8 cellular contexts compared by ENCODE assay signal in genomic region chr6:2989332-2990178, GRCh38. TPM values are rescaled to one million over a fixed set of nuclear protein-coding genes. Genes with fewer than 3 reads are reported as not detected.
DNase-seq lines count a peak whose midpoint lies in the region; ATAC-seq and TF ChIP-seq lines count a peak whose summit lies in the region.

No MANE protein-coding gene starts in this region.

- peaks cover 1% of the 10 kb centered on the region for H3K27me3 Mint-ChIP-seq in activated T-helper 2 cell treated with anti-CD3 and anti-CD28 coated beads, Interferon-gamma antibody, Interleukin-2, Interleukin-4, amounts not matched to agents 10 μg/mL and 5 μg/mL and 100 μg/mL, durations not matched to agents 14 hours and 24 hours and 36 hours (ENCODE audit: low read depth)
- no peaks in the 10 kb centered on the region for H3K27me3 Mint-ChIP-seq in natural killer cell treated with Interleukin-12 subunit alpha and Interleukin-12 subunit beta and Interleukin-15 and Interleukin-18, amount 100 ng/mL, for 72 hours
- no peaks in the 10 kb centered on the region for H3K27me3 Mint-ChIP-seq in stimulated activated naive CD8-positive, alpha-beta T cell treated with anti-CD3 and anti-CD28 coated beads, Interleukin-15, amount 100 ng/mL, for 72 hours

- no peaks in the 10 kb centered on the region for H3K9me2 ChIP-seq in Loucy (replicated peaks; ENCODE audit: low read depth, low read length)

- DNase-seq in EH (ENCODE audit: low read depth): peak; percentile 98
- peak; percentile 96 for DNase-seq in H4 (ENCODE audit: low spot score)
- peak; percentile 76 for DNase-seq in RWPE1 (ENCODE audit: low spot score)
- DNase-seq in activated T-helper 2 cell treated with anti-CD3 and anti-CD28 coated beads, Interferon-gamma antibody, Interleukin-2, Interleukin-4, amounts not matched to agents 10 μg/mL and 5 μg/mL and 100 μg/mL, durations not matched to agents 14 hours and 24 hours and 36 hours (ENCODE audit: low spot score): peak; percentile 77
- DNase-seq in fibroblast of pulmonary artery (ENCODE audit: low read depth): peak; percentile 100
- DNase-seq in natural killer cell treated with Interleukin-12 subunit alpha and Interleukin-12 subunit beta and Interleukin-15 and Interleukin-18, amount 100 ng/mL, for 72 hours (ENCODE audit: low spot score): peak; percentile 84
- peak; percentile 80 to 87 for DNase-seq in stimulated activated naive CD8-positive, alpha-beta T cell treated with anti-CD3 and anti-CD28 coated beads, Interleukin-15, amount 100 ng/mL, for 72 hours

- no peaks in the 10 kb centered on the region for H3K9me3 Mint-ChIP-seq in activated T-helper 2 cell treated with anti-CD3 and anti-CD28 coated beads, Interferon-gamma antibody, Interleukin-2, Interleukin-4, amounts not matched to agents 10 μg/mL and 5 μg/mL and 100 μg/mL, durations not matched to agents 14 hours and 24 hours and 36 hours
- no peaks in the 10 kb centered on the region for H3K9me3 Mint-ChIP-seq in natural killer cell treated with Interleukin-12 subunit alpha and Interleukin-12 subunit beta and Interleukin-15 and Interleukin-18, amount 100 ng/mL, for 72 hours
- H3K9me3 Mint-ChIP-seq in stimulated activated naive CD8-positive, alpha-beta T cell treated with anti-CD3 and anti-CD28 coated beads, Interleukin-15, amount 100 ng/mL, for 72 hours: no peaks in the 10 kb centered on the region

- TF ChIP-seq CTCF in Loucy (conservative IDR thresholded peaks at IDR 0.05; ENCODE audit: low read length) (0 out of 2 replicates have a peak, but pooled peaks have one; percentile 34), RWPE1 (conservative IDR thresholded peaks at IDR 0.05; ENCODE audit: low read depth) (peak; percentile 55), fibroblast of pulmonary artery (IDR thresholded peaks at IDR 0.05; ENCODE audit: low read length, missing control alignments) (no peak)

- CTCF ChIA-PET in RWPE1 (lab: Yijun Ruan, JAX): interaction anchor here (0.6 to 2.1 kb wide), 7 partner anchors 10 to 143 kb away, joined by 3 to 15 read pairs (median 4); no protein-coding TSS in a partner anchor

- H4K20me1 ChIP-seq in Loucy (ENCODE audit: insufficient read depth, low read length, poor library complexity, severe bottlenecking): no peaks in the 10 kb centered on the region

- H3K4me3 Mint-ChIP-seq in activated T-helper 2 cell treated with anti-CD3 and anti-CD28 coated beads, Interferon-gamma antibody, Interleukin-2, Interleukin-4, amounts not matched to agents 10 μg/mL and 5 μg/mL and 100 μg/mL, durations not matched to agents 14 hours and 24 hours and 36 hours (ENCODE audit: low read depth): peak overlapping the region; percentile 85
- peak overlapping the region; percentile 96 for H3K4me3 Mint-ChIP-seq in natural killer cell treated with Interleukin-12 subunit alpha and Interleukin-12 subunit beta and Interleukin-15 and Interleukin-18, amount 100 ng/mL, for 72 hours
- H3K4me3 Mint-ChIP-seq in stimulated activated naive CD8-positive, alpha-beta T cell treated with anti-CD3 and anti-CD28 coated beads, Interleukin-15, amount 100 ng/mL, for 72 hours: peak overlapping the region; percentile 85 to 90

- peak overlapping the region; percentile 100 for H3K27ac ChIP-seq in RWPE1

- H3K9ac ChIP-seq in Loucy (ENCODE audit: low read depth, low read length, poor library complexity, severe bottlenecking): peak overlapping the region; percentile 89

- H3K4me3 ChIP-seq in Loucy (ENCODE audit: low read length, poor library complexity, severe bottlenecking) (peak overlapping the region; percentile 95), fibroblast of pulmonary artery (replicated peaks; ENCODE audit: low read depth, low read length) (peak overlapping the region; percentile 63)

- H3K27me3 ChIP-seq in Loucy (ENCODE audit: insufficient read depth, low read length, poor library complexity, severe bottlenecking): no peaks in the 10 kb centered on the region

- H3K79me2 ChIP-seq in Loucy (ENCODE audit: insufficient read depth, low read length): no peaks in the 10 kb centered on the region

- POLR2A ChIA-PET in RWPE1 (lab: Yijun Ruan, JAX; ENCODE audit: low non-redundant PET): interaction anchor here (0.5 to 1.3 kb wide), 5 partner anchors 21 to 185 kb away, joined by 3 to 5 read pairs (median 3); partner anchors contain the start of genes RIPK1 and SERPINB1

- H3K4me2 ChIP-seq in Loucy (ENCODE audit: low read depth, low read length, poor library complexity, severe bottlenecking): peak overlapping the region; percentile 99

- H3K4me1 ChIP-seq in Loucy (ENCODE audit: insufficient read depth, low read length, poor library complexity, severe bottlenecking): peaks cover 28% of the 10 kb centered on the region

- peak overlapping the region; percentile 96 for H3K27ac Mint-ChIP-seq in activated T-helper 2 cell treated with anti-CD3 and anti-CD28 coated beads, Interferon-gamma antibody, Interleukin-2, Interleukin-4, amounts not matched to agents 10 μg/mL and 5 μg/mL and 100 μg/mL, durations not matched to agents 14 hours and 24 hours and 36 hours
- H3K27ac Mint-ChIP-seq in natural killer cell treated with Interleukin-12 subunit alpha and Interleukin-12 subunit beta and Interleukin-15 and Interleukin-18, amount 100 ng/mL, for 72 hours: peak overlapping the region; percentile 96 to 99
- H3K27ac Mint-ChIP-seq in stimulated activated naive CD8-positive, alpha-beta T cell treated with anti-CD3 and anti-CD28 coated beads, Interleukin-15, amount 100 ng/mL, for 72 hours: peak overlapping the region; percentile 96 to 100

- peak; percentile 76 to 86 for ATAC-seq in natural killer cell treated with Interleukin-12 subunit alpha and Interleukin-12 subunit beta and Interleukin-15 and Interleukin-18, amount 100 ng/mL, for 72 hours
- peak; percentile 83 for ATAC-seq in stimulated activated naive CD8-positive, alpha-beta T cell treated with anti-CD3 and anti-CD28 coated beads, Interleukin-15, amount 100 ng/mL, for 72 hours

- H3K9me3 ChIP-seq in Loucy (ENCODE audit: insufficient read depth, low read depth, low read length): no peaks in the 10 kb centered on the region

- peaks cover 6% of the 10 kb centered on the region for H3F3A ChIP-seq in Loucy (ENCODE audit: low read depth)

- H3K4me1 Mint-ChIP-seq in activated T-helper 2 cell treated with anti-CD3 and anti-CD28 coated beads, Interferon-gamma antibody, Interleukin-2, Interleukin-4, amounts not matched to agents 10 μg/mL and 5 μg/mL and 100 μg/mL, durations not matched to agents 14 hours and 24 hours and 36 hours (ENCODE audit: low read depth): peaks cover 21% of the 10 kb centered on the region
- H3K4me1 Mint-ChIP-seq in natural killer cell treated with Interleukin-12 subunit alpha and Interleukin-12 subunit beta and Interleukin-15 and Interleukin-18, amount 100 ng/mL, for 72 hours (ENCODE audit: low read depth in 2 of 2): peaks cover 29 to 37% of the 10 kb centered on the region in 2 donors
- H3K4me1 Mint-ChIP-seq in stimulated activated naive CD8-positive, alpha-beta T cell treated with anti-CD3 and anti-CD28 coated beads, Interleukin-15, amount 100 ng/mL, for 72 hours: peaks cover 16% of the 10 kb centered on the region

- H3K36me3 Mint-ChIP-seq in activated T-helper 2 cell treated with anti-CD3 and anti-CD28 coated beads, Interferon-gamma antibody, Interleukin-2, Interleukin-4, amounts not matched to agents 10 μg/mL and 5 μg/mL and 100 μg/mL, durations not matched to agents 14 hours and 24 hours and 36 hours (ENCODE audit: low read depth): no peaks in the 10 kb centered on the region
- no peaks in the 10 kb centered on the region for H3K36me3 Mint-ChIP-seq in natural killer cell treated with Interleukin-12 subunit alpha and Interleukin-12 subunit beta and Interleukin-15 and Interleukin-18, amount 100 ng/mL, for 72 hours

- intact Hi-C loops in activated T-helper 2 cell treated with anti-CD3 and anti-CD28 coated beads, Interferon-gamma antibody, Interleukin-2, Interleukin-4, amounts not matched to agents 10 μg/mL and 5 μg/mL and 100 μg/mL, durations not matched to agents 14 hours and 24 hours and 36 hours (cut with micrococcal nuclease): loop anchor here (1.0 to 2.0 kb wide), 10 partner anchors 10 to 224 kb away; partner anchors contain the start of genes BPHL, NQO2, SERPINB6 and WRNIP1

- peak overlapping the region; percentile 99 for H2AFZ ChIP-seq in Loucy (ENCODE audit: low read length)

- no peaks in the 10 kb centered on the region for H3K36me3 ChIP-seq in Loucy (ENCODE audit: insufficient read depth, low read length)

RNA-seq across cellular contexts. Expression of gene NQO2, which starts 10.1 kb away (rescaled TPM):
- 119 and 124 TPM in 2 replicates for total RNA-seq in H4 (2014; rRNA removed; shearing (Covaris generic))
- total RNA-seq in activated T-helper 2 cell treated with anti-CD3 and anti-CD28 coated beads, Interferon-gamma antibody, Interleukin-2, Interleukin-4, amounts not matched to agents 10 μg/mL and 5 μg/mL and 100 μg/mL, durations not matched to agents 14 hours and 24 hours and 36 hours: 42.5 and 45.6 TPM in 2 replicates
- 10 to 100 TPM; 18.0 to 35.1 TPM for total RNA-seq in natural killer cell treated with Interleukin-12 subunit alpha and Interleukin-12 subunit beta and Interleukin-15 and Interleukin-18, amount 100 ng/mL, for 72 hours

RNA-seq across cellular contexts. Expression of gene SERPINB6, which starts 18.2 kb away (rescaled TPM):
- 107 and 115 TPM in 2 replicates for total RNA-seq in H4 (2014; rRNA removed; shearing (Covaris generic))
- 72.0 and 73.0 TPM in 2 replicates for total RNA-seq in activated T-helper 2 cell treated with anti-CD3 and anti-CD28 coated beads, Interferon-gamma antibody, Interleukin-2, Interleukin-4, amounts not matched to agents 10 μg/mL and 5 μg/mL and 100 μg/mL, durations not matched to agents 14 hours and 24 hours and 36 hours
- total RNA-seq in natural killer cell treated with Interleukin-12 subunit alpha and Interleukin-12 subunit beta and Interleukin-15 and Interleukin-18, amount 100 ng/mL, for 72 hours: 100 to 1,000 TPM; 158 to 170 TPM

Comparison
In these comparisons a context has a peak if more than half of its experiments do, and no peak if none do; other contexts are left out.
1. Peak in every context shown above with its lines: DNase-seq, ATAC-seq, H3K4me3 ChIP-seq and H3K27ac ChIP-seq.